22 cellular contexts compared by ENCODE assay signal in the genomic region with DNA sequence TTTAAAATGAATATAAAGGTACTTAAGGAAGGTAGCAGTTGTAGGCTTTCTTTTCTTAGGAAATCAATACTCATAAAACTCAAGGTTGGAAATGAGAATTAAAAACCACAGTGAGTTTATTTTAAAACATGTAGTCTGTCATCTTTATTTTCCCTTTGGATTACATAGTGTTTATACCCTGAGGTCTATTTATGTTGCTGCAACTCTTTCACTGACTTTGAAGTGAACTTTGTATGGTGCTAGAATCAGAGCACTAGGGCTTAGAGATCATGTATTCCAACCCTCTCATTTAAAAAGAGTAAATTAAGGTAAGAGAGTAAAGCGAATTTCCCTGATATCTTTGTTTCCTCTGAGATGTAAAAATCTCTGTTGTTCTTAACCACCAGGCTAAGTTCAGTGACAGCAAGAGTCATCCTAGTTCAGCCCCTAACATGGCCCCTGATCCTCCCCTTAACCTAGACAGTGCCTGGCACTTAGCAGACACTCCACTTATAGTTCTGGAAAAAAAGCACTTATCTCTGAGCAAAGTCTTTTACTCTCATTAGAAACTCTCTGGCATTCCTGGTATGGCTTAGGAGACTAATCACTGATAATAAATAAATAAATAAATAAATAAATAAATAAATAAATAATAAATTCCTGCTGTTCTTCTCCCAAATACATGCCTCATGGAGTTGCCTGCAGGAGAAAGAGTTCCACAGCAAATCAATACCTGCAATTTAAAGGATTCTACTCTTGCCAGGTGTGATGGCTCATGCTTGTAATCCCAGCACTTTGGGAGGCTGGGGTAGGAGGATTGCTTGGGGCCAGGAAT. TPM values are rescaled to one million over a fixed set of nuclear protein-coding genes. Genes with fewer than 3 reads are reported as not detected.
"Had no signal": no experiment of that assay in that cellular context is flagged by ENCODE, and none has a peak within 500 bp of the region (broad histone marks: within the 10 kb centered on the region; RNA-seq: fewer than 3 reads in every experiment).

No MANE protein-coding gene starts in this region.

- H3K36me3 ChIP-seq: esophagus squamous epithelium, neural progenitor cell, tibial artery, vagina had no signal

- H3K36me3 Mint-ChIP-seq: activated naive CD4-positive, alpha-beta T cell treated with anti-CD3 and anti-CD28 coated beads, Interleukin-2, amount 50 U/mL, for 24 hours; neural progenitor cell had no signal

- H3K27ac Mint-ChIP-seq: activated naive CD4-positive, alpha-beta T cell treated with anti-CD3 and anti-CD28 coated beads, Interleukin-2, amount 50 U/mL, for 24 hours; neural progenitor cell had no signal

- H3K4me3 Mint-ChIP-seq: activated T-cell treated with anti-CD3 and anti-CD28 coated beads, Interleukin-2, amount 50 U/mL, for 4 hours; central memory CD8-positive, alpha-beta T cell had no signal

- H2AFZ ChIP-seq: neural progenitor cell, parathyroid adenoma had no signal

- H3K79me2 ChIP-seq: parathyroid adenoma had no signal

- H3K9me3 ChIP-seq: esophagus squamous epithelium, tibial artery, vagina had no signal

- DNase-seq: activated CD4-positive, alpha-beta T cell treated with anti-CD3 and anti-CD28 coated beads, Interleukin-2, amount 50 U/mL, for 4 hours; activated CD4-positive, CD25-positive, alpha-beta regulatory T cell treated with anti-CD3 and anti-CD28 coated beads, Interleukin-2, amount 50 U/mL, for 72 hours; activated effector memory CD4-positive, alpha-beta T cell treated with anti-CD3 and anti-CD28 coated beads, Interleukin-2, amount 50 U/mL, for 16 hours; activated T-cell treated with anti-CD3 and anti-CD28 coated beads, Interleukin-2, amount 50 U/mL, for 4 hours; effector CD4-positive, alpha-beta T cell; esophagus squamous epithelium; foreskin keratinocyte; left colon; midbrain; stimulated activated CD4-positive, alpha-beta T cell treated with anti-CD3 and anti-CD28 coated beads, Interleukin-12 subunit alpha, Interleukin-12 subunit beta, amount 100 ng/mL, for 4 hours; stimulated activated CD4-positive, alpha-beta T cell treated with anti-CD3 and anti-CD28 coated beads, Interleukin-2, amount 100 ng/mL, for 24 hours; T-helper 1 cell; T1000; tibial artery had no signal

- H3K4me2 ChIP-seq: neural progenitor cell had no signal

- H3K27me3 ChIP-seq: esophagus squamous epithelium, foreskin keratinocyte, neural progenitor cell, tibial artery, vagina had no signal

- H3K9ac ChIP-seq: neural progenitor cell, parathyroid adenoma had no signal

- ATAC-seq: activated T-cell treated with anti-CD3 and anti-CD28 coated beads, Interleukin-2, amount 50 U/mL, for 4 hours; foreskin keratinocyte; left colon had no signal

- H3K27ac ChIP-seq: coronary artery, esophagus squamous epithelium, foreskin keratinocyte, neural progenitor cell, parathyroid adenoma, tibial artery, vagina had no signal

- H3K4me3 ChIP-seq: coronary artery, esophagus squamous epithelium, lung, neural progenitor cell, tibial artery, vagina had no signal

- H3K9me3 Mint-ChIP-seq: activated naive CD4-positive, alpha-beta T cell treated with anti-CD3 and anti-CD28 coated beads, Interleukin-2, amount 50 U/mL, for 24 hours; activated T-cell treated with anti-CD3 and anti-CD28 coated beads, Interleukin-2, amount 50 U/mL, for 4 hours; central memory CD8-positive, alpha-beta T cell; neural progenitor cell had no signal

- H3K4me1 ChIP-seq: parathyroid adenoma had no signal

- FAIRE-seq: endothelial cell of umbilical vein had no signal

RNA-seq across cellular contexts. Expression of gene PPP1R1C, which starts 33.0 kb away (rescaled TPM):
- total RNA-seq: activated T-cell treated with anti-CD3 and anti-CD28 coated beads, Interleukin-2, amount 50 U/mL, for 4 hours; endothelial cell of umbilical vein; vagina had no signal
